Comparison of ENCODE assay signal across 26 cellular contexts in the genomic region with DNA sequence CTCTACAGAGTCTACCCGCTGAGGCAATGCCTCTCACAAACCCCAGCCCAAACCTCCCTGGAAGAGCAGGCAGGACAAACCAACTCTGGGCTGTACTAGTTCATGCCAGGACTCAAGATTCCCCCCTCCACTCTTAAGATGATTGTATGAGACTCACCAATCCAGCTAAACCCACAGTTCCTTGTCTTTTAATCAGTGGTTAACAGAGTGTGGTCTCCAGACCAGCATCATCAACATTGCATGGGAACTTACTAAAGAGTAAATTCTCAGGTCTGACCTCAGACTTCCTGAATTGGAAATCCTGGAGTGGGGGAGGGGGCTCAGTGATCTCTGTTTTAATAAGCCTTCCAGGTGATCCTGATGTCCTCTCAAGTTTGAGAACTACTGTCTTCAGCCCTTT.
DNase-seq lines count a peak whose midpoint lies in the region; ATAC-seq, FAIRE-seq and TF ChIP-seq lines count a peak whose summit lies in the region.
"Had no signal": no experiment of that assay in that cellular context is flagged by ENCODE, and none has a peak within 500 bp of the region (broad histone marks: within the 10 kb centered on the region; RNA-seq: fewer than 3 reads in every experiment).

No MANE protein-coding gene starts in this region.

- H3K9me3 ChIP-seq in IMR-90 (ENCODE audit: control insufficient read depth, insufficient read depth, low read length) (no peaks in the 10 kb centered on the region), suprapubic skin (no peaks in the 10 kb centered on the region), gastroesophageal sphincter (no peaks in the 10 kb centered on the region)
- H3K9me3 ChIP-seq: mucosa of descending colon, tibial artery had no signal

- H3K56ac ChIP-seq in IMR-90 (ENCODE audit: extremely low read depth, insufficient read depth, low read length) = no peak overlapping the region

- no peak for TF ChIP-seq RAD21 in IMR-90 (IDR thresholded peaks at IDR 0.05; ENCODE audit: low read length)

- dilution Hi-C loops in IMR-90 (cut with HindIII; ENCODE audit: low sequenced_read_pairs, unreplicated experiment) = no loop called here

- H3K4me3 ChIP-seq in IMR-90 (ENCODE audit: insufficient read depth, low read depth, low read length) = no peak overlapping the region
- H3K4me3 ChIP-seq in brain microvascular endothelial cell (ENCODE audit: low read depth, low read length) = no peak overlapping the region
- H3K4me3 ChIP-seq in suprapubic skin = no peak overlapping the region
- H3K4me3 ChIP-seq in gastroesophageal sphincter = no peak overlapping the region
- H3K4me3 ChIP-seq: mucosa of descending colon, tibial artery had no signal

- H2BK120ac ChIP-seq in IMR-90 (ENCODE audit: low read depth, low read length) = no peak overlapping the region

- no peak overlapping the region for H4K91ac ChIP-seq in IMR-90 (ENCODE audit: insufficient read depth, low read depth, low read length)

- in situ Hi-C loops in IMR-90 (cut with MboI; ENCODE audit: low sequenced_read_pairs) = no loop called here
- in situ Hi-C loops in brain microvascular endothelial cell (cut with HindIII; ENCODE audit: low pct_ligation_motif_present, low sequenced_read_pairs) = no loop called here

- H3K4me2 ChIP-seq in IMR-90 (ENCODE audit: low read depth, low read length) = no peak overlapping the region

- H4K20me1 ChIP-seq in IMR-90 (ENCODE audit: insufficient read depth, low read length) = no peaks in the 10 kb centered on the region

- H3K27ac ChIP-seq in IMR-90 (ENCODE audit: insufficient read depth, low read length) = no peak overlapping the region
- H3K27ac ChIP-seq in brain microvascular endothelial cell = no peak overlapping the region
- H3K27ac ChIP-seq in suprapubic skin = peak overlapping the region; percentile 24
- H3K27ac ChIP-seq in gastroesophageal sphincter = no peak overlapping the region
- H3K27ac ChIP-seq: parathyroid adenoma, tibial artery had no signal

- H3K18ac ChIP-seq in IMR-90 (ENCODE audit: low read depth, low read length) = no peak overlapping the region; the same call in 1 of the 2 replicates

- no peak overlapping the region for H2BK20ac ChIP-seq in IMR-90 (ENCODE audit: low read depth, low read length)

- no peak overlapping the region for H3K23ac ChIP-seq in IMR-90 (ENCODE audit: low read depth, low read length)

- FAIRE-seq in H54 (lab: Jason Lieb, UNC) = no peak
- no peak for FAIRE-seq in HTR-8/SVneo (lab: Jason Lieb, UNC)
- FAIRE-seq: endometrium, G401.6 had no signal

- no peak overlapping the region for H2AFZ ChIP-seq in IMR-90 (replicated peaks; ENCODE audit: low read length, poor library complexity)
- H2AFZ ChIP-seq: parathyroid adenoma had no signal

- POLR2A ChIA-PET in IMR-90 (lab: Charles Lee; ENCODE audit: unreplicated experiment) = no interaction called here

- BruUV-seq in IMR-90 (replicated peaks; lab: Mats Ljungman, UMichigan) = no TSS peak

- H2BK15ac ChIP-seq in IMR-90 (ENCODE audit: low read depth, low read length) = 0 out of 3 replicates have a peak overlapping the region, but pooled peaks have one; percentile 46

- TF ChIP-seq CTCF in IMR-90 (conservative IDR thresholded peaks at IDR 0.05; ENCODE audit: low read depth, low read length) (no peak), brain microvascular endothelial cell (IDR thresholded peaks at IDR 0.05; ENCODE audit: low read depth, low read length, missing control alignments) (no peak), suprapubic skin (IDR thresholded peaks at IDR 0.05) (no peak), gastroesophageal sphincter (IDR thresholded peaks at IDR 0.05) (no peak)

- H3K79me1 ChIP-seq in IMR-90 (ENCODE audit: low read depth in 1 of 2, low read length in 2 of 2) = no peaks in the 10 kb centered on the region

- H3K27me3 ChIP-seq in IMR-90 (ENCODE audit: control insufficient read depth, insufficient read depth, low read length) (no peaks in the 10 kb centered on the region), brain microvascular endothelial cell (replicated peaks) (no peaks in the 10 kb centered on the region), suprapubic skin (no peaks in the 10 kb centered on the region), gastroesophageal sphincter (no peaks in the 10 kb centered on the region)
- H3K27me3 ChIP-seq: tibial artery had no signal

- TF ChIP-seq POLR2A in IMR-90 (IDR thresholded peaks at IDR 0.05; ENCODE audit: low read depth, low read length) (no peak), suprapubic skin (IDR thresholded peaks at IDR 0.05) (no peak), H54 (IDR thresholded peaks at IDR 0.05; ENCODE audit: low read depth, low read length) (no peak), gastroesophageal sphincter (IDR thresholded peaks at IDR 0.05) (no peak)

- intact Hi-C loops in IMR-90 (cut with micrococcal nuclease) = loop anchor here (5.0 kb wide), 1 partner anchor 219 kb away; no protein-coding TSS in a partner anchor

- DNase-seq in IMR-90 (peak; percentile 62), brain microvascular endothelial cell (peak; percentile 5), iris pigment epithelial cell (ENCODE audit: low read depth) (peak; percentile 35), suprapubic skin (ENCODE audit: low spot score in 2 of 2) (no peak), H54 (ENCODE audit: insufficient read length, low spot score) (no peak), HTR-8/SVneo (ENCODE audit: insufficient read length, low spot score) (no peak)
- DNase-seq: activated CD8-positive, alpha-beta T cell treated with anti-CD3 and anti-CD28 coated beads, Interleukin-2, amount 10 ng/mL, durations not matched to agents 7 days and 5 days; activated gamma-delta T cell treated with Interleukin-2 at 50 U/mL for 16 hours; activated T-cell treated with anti-CD3 and anti-CD28 coated beads for 4 hours; caudate nucleus; CD4-positive, CD25-positive, alpha-beta regulatory T cell; dermis blood vessel endothelial cell; foreskin fibroblast; KG1; mucosa of descending colon; MV-4-11; NCI-H2171; NCI-H526 treated with DMSO at 0.1 percent for 48 hours; RPMI8226; stimulated activated CD4-positive, alpha-beta T cell treated with anti-CD3 and anti-CD28 coated beads, Interleukin-15, amount 100 ng/mL, for 24 hours; tibial artery had no signal

- H2AK5ac ChIP-seq in IMR-90 (ENCODE audit: low read depth, low read length) = peak overlapping the region; percentile 39; the same call in 1 of the 2 replicates

- H3K4me1 ChIP-seq in IMR-90 (ENCODE audit: control insufficient read depth, insufficient read depth, low read length) (peaks cover 5% of the 10 kb centered on the region), suprapubic skin (peaks cover 9% of the 10 kb centered on the region), gastroesophageal sphincter (peaks cover 0 to 4% (median 2%) of the 10 kb centered on the region in 3 donors)
- H3K4me1 ChIP-seq: parathyroid adenoma, tibial artery had no signal

- 0 out of 2 replicates have a peak overlapping the region, but pooled peaks have one; percentile 48 for H4K5ac ChIP-seq in IMR-90 (ENCODE audit: low read depth, low read length)

- TF ChIP-seq EP300 in suprapubic skin (IDR thresholded peaks at IDR 0.05) (no peak), gastroesophageal sphincter (IDR thresholded peaks at IDR 0.05) (no peak)

- H3K36me3 ChIP-seq in IMR-90 (ENCODE audit: control insufficient read depth, insufficient read depth, low read length) = no peaks in the 10 kb centered on the region
- no peaks in the 10 kb centered on the region for H3K36me3 ChIP-seq in brain microvascular endothelial cell (replicated peaks)
- H3K36me3 ChIP-seq in suprapubic skin = no peaks in the 10 kb centered on the region
- no peaks in the 10 kb centered on the region for H3K36me3 ChIP-seq in gastroesophageal sphincter
- H3K36me3 ChIP-seq: tibial artery had no signal

- peak overlapping the region; percentile 41 for H2BK5ac ChIP-seq in IMR-90 (ENCODE audit: low read depth, low read length, poor library complexity, severe bottlenecking)

- H3K9me1 ChIP-seq in IMR-90 (ENCODE audit: insufficient read depth, low read length) = peaks cover 3% of the 10 kb centered on the region; the same call in 1 of the 2 replicates

- CTCF ChIA-PET in IMR-90 (lab: Yijun Ruan, JAX) = interaction anchor here (0.8 kb wide), 1 partner anchor 88 kb away, joined by 4 read pairs; no protein-coding TSS in a partner anchor

- no peak overlapping the region for H2AK9ac ChIP-seq in IMR-90 (replicated peaks; ENCODE audit: low read depth, low read length, poor library complexity)

- no peak overlapping the region for H3K4ac ChIP-seq in IMR-90 (ENCODE audit: low read depth, low read length)

- ATAC-seq in IMR-90 (ENCODE audit: low read depth) (no peak), gastroesophageal sphincter (no peak)
- ATAC-seq: activated CD8-positive, alpha-beta T cell treated with anti-CD3 and anti-CD28 coated beads, Interleukin-2, amount 10 ng/mL, durations not matched to agents 7 days and 5 days; mucosa of descending colon; sciatic nerve had no signal

- no peak overlapping the region for H3K14ac ChIP-seq in IMR-90 (replicated peaks; ENCODE audit: low read depth, low read length)

- WGBS in IMR-90 (ENCODE audit: extremely low coverage in 2 of 2, insufficient read length in 1 of 2), 2 experiments = no CpG with 5 or more reads among the region's 1 CpG
- WGBS in suprapubic skin = 84% methylated on average over 1 of the region's 1 CpG
- 100% methylated on average over 1 of the region's 1 CpG; no CpG with 5 or more reads in 1 of the 2 donors for whole genome bisulfite sequencing in gastroesophageal sphincter (ENCODE audit: low coverage in 1 of 2), 2 donors

- no peak overlapping the region for H3K9ac ChIP-seq in IMR-90 (ENCODE audit: low read depth, low read length)
- H3K9ac ChIP-seq: parathyroid adenoma had no signal

- no peak overlapping the region for H4K8ac ChIP-seq in IMR-90 (ENCODE audit: low read depth in 2 of 2, low read length in 2 of 2)

TF ChIP-seq in IMR-90, 13 proteins besides CTCF, POLR2A, EP300 and RAD21 (continues in another document):
- no peak for TF ChIP-seq CEBPB (IDR thresholded peaks at IDR 0.05; ENCODE audit: low read depth, low read length)
- TF ChIP-seq BHLHE40 (IDR thresholded peaks at IDR 0.05; ENCODE audit: low read depth, low read length) = no peak
- TF ChIP-seq SMC3 (IDR thresholded peaks at IDR 0.05; ENCODE audit: low read depth, low read length) = no peak
- TF ChIP-seq MAZ (IDR thresholded peaks at IDR 0.05; ENCODE audit: borderline replicate concordance, low read depth, low read length) = no peak
- TF ChIP-seq ELK1 (IDR thresholded peaks at IDR 0.05; ENCODE audit: borderline replicate concordance, low read depth, low read length) = no peak
- TF ChIP-seq RCOR1 (IDR thresholded peaks at IDR 0.05; ENCODE audit: insufficient replicate concordance, low read length) = no peak
- TF ChIP-seq MAFK (IDR thresholded peaks at IDR 0.05; ENCODE audit: low read depth, low read length) = no peak

Comparison
In these comparisons a context has a peak if more than half of its experiments do, and no peak if none do; other contexts are left out.
1. DNase-seq: peak in IMR-90 (single experiment), brain microvascular endothelial cell (single experiment) and iris pigment epithelial cell (single experiment); none in suprapubic skin (0 of 2), H54 (single experiment) and HTR-8/SVneo (single experiment).